16 cellular contexts compared by ENCODE assay signal in genomic region chr16:57112403-57113041, GRCh38. TPM values are rescaled to one million over a fixed set of nuclear protein-coding genes. Genes with fewer than 3 reads are reported as not detected.
DNase-seq lines count a peak whose midpoint lies in the region; ATAC-seq and TF ChIP-seq lines count a peak whose summit lies in the region.
"Had no signal": no experiment of that assay in that cellular context is flagged by ENCODE, and none has a peak within 500 bp of the region (broad histone marks: within the 10 kb centered on the region; RNA-seq: fewer than 3 reads in every experiment).

No MANE protein-coding gene starts in this region.

- H2BK12ac ChIP-seq in mesenchymal stem cell (ENCODE audit: low read length in 2 of 2), result peak overlapping the region in 1 of 2 experiments; percentile 37

- no peak overlapping the region for H3K4me3 ChIP-seq in ascending aorta
- H3K4me3 ChIP-seq in mesenchymal stem cell (ENCODE audit: insufficient read depth in 1 of 2, low read depth in 1 of 2, low read length in 2 of 2), result no peak overlapping the region
- H3K4me3 ChIP-seq in tibial artery, result no peak overlapping the region

- H3K4me2 ChIP-seq in mesenchymal stem cell (ENCODE audit: low read length, poor library complexity, severe bottlenecking), result no peak overlapping the region

- no peak for TF ChIP-seq CTCF in ascending aorta (IDR thresholded peaks at IDR 0.05)
- TF ChIP-seq CTCF in tibial artery (IDR thresholded peaks at IDR 0.05), result no peak

- no peaks in the 10 kb centered on the region for H3K9me3 Mint-ChIP-seq in activated CD4-positive, alpha-beta T cell treated with anti-CD3 and anti-CD28 coated beads for 36 hours (ENCODE audit: low read depth)
- H3K9me3 Mint-ChIP-seq in activated CD4-positive, alpha-beta T cell treated with anti-CD3 and anti-CD28 coated beads, Interleukin-2, amount 10 ng/mL, durations not matched to agents 7 days and 5 days, result no peaks in the 10 kb centered on the region
- no peaks in the 10 kb centered on the region for H3K9me3 Mint-ChIP-seq in activated naive CD4-positive, alpha-beta T cell treated with anti-CD3 and anti-CD28 coated beads for 36 hours
- H3K9me3 Mint-ChIP-seq: immature natural killer cell had no signal

- peak overlapping the region; percentile 42 for H2AFZ ChIP-seq in mesenchymal stem cell (ENCODE audit: low read depth, low read length)

- WGBS in mesenchymal stem cell, result 75% methylated on average over 10 of the region's 10 CpGs

- H2BK5ac ChIP-seq in mesenchymal stem cell (ENCODE audit: low read depth, low read length, poor library complexity, severe bottlenecking), result no peak overlapping the region

- no peak overlapping the region for H3K4me3 Mint-ChIP-seq in activated CD4-positive, alpha-beta T cell treated with anti-CD3 and anti-CD28 coated beads for 36 hours
- H3K4me3 Mint-ChIP-seq in activated CD4-positive, alpha-beta T cell treated with anti-CD3 and anti-CD28 coated beads, Interleukin-2, amount 10 ng/mL, durations not matched to agents 7 days and 5 days, result no peak overlapping the region
- no peak overlapping the region for H3K4me3 Mint-ChIP-seq in activated naive CD4-positive, alpha-beta T cell treated with anti-CD3 and anti-CD28 coated beads for 36 hours
- H3K4me3 Mint-ChIP-seq: immature natural killer cell had no signal

- H3K23ac ChIP-seq in mesenchymal stem cell (ENCODE audit: low read length in 2 of 2), result no peak overlapping the region

- H3K36me3 ChIP-seq in ascending aorta (peaks cover 5 to 8% of the 10 kb centered on the region in 2 donors), mesenchymal stem cell (ENCODE audit: control insufficient read depth in 1 of 2, insufficient read depth in 2 of 2, low read depth in 1 of 2, low read length in 2 of 2) (peaks cover 0 to 33% of the 10 kb centered on the region in 2 experiments), tibial artery (peaks cover 5 to 29% (median 11%) of the 10 kb centered on the region in 3 donors)
- H3K36me3 ChIP-seq: WERI-Rb-1 had no signal

- peak overlapping the region; percentile 21 for H4K8ac ChIP-seq in mesenchymal stem cell (ENCODE audit: low read length)

- CTCF ChIA-PET in activated CD4-positive, alpha-beta T cell treated with anti-CD3 and anti-CD28 coated beads for 36 hours (lab: Charles Lee), result interaction anchor here (1.0 to 1.6 kb wide), 3 partner anchors 11 to 425 kb away, joined by 3 read pairs; partner anchors contain the start of gene CPNE2
- CTCF ChIA-PET in activated CD4-positive, alpha-beta T cell treated with anti-CD3 and anti-CD28 coated beads, Interleukin-2, amount 10 ng/mL, durations not matched to agents 7 days and 5 days (lab: Charles Lee), result interaction anchor here (0.5 to 3.0 kb wide), 4 partner anchors 15 to 239 kb away, joined by 3 to 11 read pairs (median 6); partner anchors contain the start of gene CPNE2
- CTCF ChIA-PET in activated naive CD4-positive, alpha-beta T cell treated with anti-CD3 and anti-CD28 coated beads for 36 hours (lab: Charles Lee), result interaction anchor here (1.0 to 1.6 kb wide), 2 partner anchors 20 to 148 kb away, joined by 3 to 5 read pairs; partner anchors contain the start of gene CPNE2

- no peak overlapping the region for H3K14ac ChIP-seq in mesenchymal stem cell (ENCODE audit: low read length in 2 of 2)

- no peak overlapping the region for H4K91ac ChIP-seq in mesenchymal stem cell (ENCODE audit: low read length)

- H3K27ac ChIP-seq in ascending aorta, result peak overlapping the region; percentile 54 to 63
- H3K27ac ChIP-seq in mesenchymal stem cell (ENCODE audit: low read length, poor library complexity, severe bottlenecking), result no peak overlapping the region
- H3K27ac ChIP-seq in tibial artery, result peak overlapping the region; percentile 54 to 73
- H3K27ac ChIP-seq: WERI-Rb-1 had no signal

- no peaks in the 10 kb centered on the region for H3K36me3 Mint-ChIP-seq in activated CD4-positive, alpha-beta T cell treated with anti-CD3 and anti-CD28 coated beads for 36 hours (ENCODE audit: low read depth)
- H3K36me3 Mint-ChIP-seq in activated CD4-positive, alpha-beta T cell treated with anti-CD3 and anti-CD28 coated beads, Interleukin-2, amount 10 ng/mL, durations not matched to agents 7 days and 5 days (ENCODE audit: low read depth), result no peaks in the 10 kb centered on the region
- H3K36me3 Mint-ChIP-seq in activated naive CD4-positive, alpha-beta T cell treated with anti-CD3 and anti-CD28 coated beads for 36 hours (ENCODE audit: low read depth), result no peaks in the 10 kb centered on the region
- H3K36me3 Mint-ChIP-seq: immature natural killer cell had no signal

- ATAC-seq in activated CD4-positive, alpha-beta T cell treated with anti-CD3 and anti-CD28 coated beads for 36 hours, result peak; percentile 51
- ATAC-seq in GM21619 (IDR thresholded peaks at IDR 0.05; ENCODE audit: unreplicated experiment), result no peak

- no peak overlapping the region for H2BK120ac ChIP-seq in mesenchymal stem cell (ENCODE audit: low read depth, low read length)

- H3K4me1 Mint-ChIP-seq in activated CD4-positive, alpha-beta T cell treated with anti-CD3 and anti-CD28 coated beads for 36 hours, result peaks cover 4% of the 10 kb centered on the region
- peaks cover 3% of the 10 kb centered on the region for H3K4me1 Mint-ChIP-seq in activated CD4-positive, alpha-beta T cell treated with anti-CD3 and anti-CD28 coated beads, Interleukin-2, amount 10 ng/mL, durations not matched to agents 7 days and 5 days
- H3K4me1 Mint-ChIP-seq in activated naive CD4-positive, alpha-beta T cell treated with anti-CD3 and anti-CD28 coated beads for 36 hours (ENCODE audit: low read depth), result peaks cover 1% of the 10 kb centered on the region
- H3K4me1 Mint-ChIP-seq: immature natural killer cell had no signal

- no peak overlapping the region for H2AK5ac ChIP-seq in mesenchymal stem cell (ENCODE audit: low read length, severe bottlenecking)

- H3K4me1 ChIP-seq in ascending aorta (peaks cover 0 to 7% of the 10 kb centered on the region in 2 donors), mesenchymal stem cell (ENCODE audit: control insufficient read depth, insufficient read depth, low read depth, low read length) (peaks cover 22% of the 10 kb centered on the region), tibial artery (peaks cover 0 to 36% (median 26%) of the 10 kb centered on the region in 4 donors)

- peaks cover 13% of the 10 kb centered on the region for H3K79me1 ChIP-seq in mesenchymal stem cell (replicated peaks; ENCODE audit: low read length, poor library complexity, severe bottlenecking)

- H3K4ac ChIP-seq in mesenchymal stem cell (ENCODE audit: low read depth in 1 of 2, low read length in 2 of 2), result peak overlapping the region in 1 of 2 experiments; percentile 26

- H3K27me3 Mint-ChIP-seq in activated CD4-positive, alpha-beta T cell treated with anti-CD3 and anti-CD28 coated beads for 36 hours, result no peaks in the 10 kb centered on the region
- H3K27me3 Mint-ChIP-seq in activated CD4-positive, alpha-beta T cell treated with anti-CD3 and anti-CD28 coated beads, Interleukin-2, amount 10 ng/mL, durations not matched to agents 7 days and 5 days, result peaks cover 2% of the 10 kb centered on the region
- H3K27me3 Mint-ChIP-seq in activated naive CD4-positive, alpha-beta T cell treated with anti-CD3 and anti-CD28 coated beads for 36 hours (ENCODE audit: low read depth), result no peaks in the 10 kb centered on the region

- no peak overlapping the region for H2BK15ac ChIP-seq in mesenchymal stem cell (ENCODE audit: low read depth, poor library complexity, severe bottlenecking)

- no peak for DNase-seq in activated CD4-positive, alpha-beta T cell treated with anti-CD3 and anti-CD28 coated beads for 36 hours
- no peak for DNase-seq in activated CD4-positive, alpha-beta T cell treated with anti-CD3 and anti-CD28 coated beads, Interleukin-2, amount 10 ng/mL, durations not matched to agents 7 days and 5 days
- DNase-seq in ascending aorta (ENCODE audit: low spot score in 2 of 2) (peak in 1 of 2 donors; percentile 67), mesenchymal stem cell (peak; percentile 29), tibial artery (peak in 1 of 2 donors; percentile 68), NCI-H128 (lab: John Stamatoyannopoulos, UW; ENCODE audit: unreplicated experiment) (no peak)
- DNase-seq in activated naive CD4-positive, alpha-beta T cell treated with anti-CD3 and anti-CD28 coated beads for 36 hours, result no peak
- DNase-seq: 8988T; amniotic stem cell; cortex of kidney; immature natural killer cell; NCI-H526 treated with DMSO at 0.1 percent for 48 hours; stimulated activated CD4-positive, alpha-beta T cell treated with anti-CD3 and anti-CD28 coated beads, Interleukin-4, amount 100 ng/mL, for 1 hour; trophoblast cell; WERI-Rb-1 had no signal

- H3K18ac ChIP-seq in mesenchymal stem cell (ENCODE audit: low read depth in 1 of 2, low read length in 2 of 2), result peak overlapping the region; percentile 38 to 72

- POLR2A ChIA-PET in activated CD4-positive, alpha-beta T cell treated with anti-CD3 and anti-CD28 coated beads for 36 hours (lab: Charles Lee), result interaction anchor here (0.6 kb wide), 1 partner anchor 23 kb away, joined by 3 read pairs; no protein-coding TSS in a partner anchor
- POLR2A ChIA-PET in activated CD4-positive, alpha-beta T cell treated with anti-CD3 and anti-CD28 coated beads, Interleukin-2, amount 10 ng/mL, durations not matched to agents 7 days and 5 days (lab: Charles Lee), result interaction anchor here (0.6 kb wide), 1 partner anchor 220 kb away, joined by 4 read pairs; no protein-coding TSS in a partner anchor

- no peak overlapping the region for H3K9ac ChIP-seq in mesenchymal stem cell (ENCODE audit: low read length)

- intact Hi-C loops in activated CD4-positive, alpha-beta T cell treated with anti-CD3 and anti-CD28 coated beads for 36 hours (cut with DNase I, micrococcal nuclease), result no loop called here
- intact Hi-C loops in ascending aorta (cut with DNase I) (no loop called here), tibial artery (cut with DNase I; ENCODE audit: low total_unique reads) (no loop called here)
- intact Hi-C loops in activated naive CD4-positive, alpha-beta T cell treated with anti-CD3 and anti-CD28 coated beads for 36 hours (cut with micrococcal nuclease), result no loop called here

- H3K9me3 ChIP-seq in ascending aorta (no peaks in the 10 kb centered on the region), mesenchymal stem cell (ENCODE audit: control insufficient read depth, low read length) (no peaks in the 10 kb centered on the region), tibial artery (no peaks in the 10 kb centered on the region)

- H3K27me3 ChIP-seq in ascending aorta, result no peaks in the 10 kb centered on the region
- H3K27me3 ChIP-seq in mesenchymal stem cell (ENCODE audit: control insufficient read depth in 1 of 2, insufficient read depth in 1 of 2, low read length in 2 of 2), result no peaks in the 10 kb centered on the region
- H3K27me3 ChIP-seq in tibial artery, result no peaks in the 10 kb centered on the region

- no peak overlapping the region for H3K27ac Mint-ChIP-seq in activated CD4-positive, alpha-beta T cell treated with anti-CD3 and anti-CD28 coated beads for 36 hours
- H3K27ac Mint-ChIP-seq in activated CD4-positive, alpha-beta T cell treated with anti-CD3 and anti-CD28 coated beads, Interleukin-2, amount 10 ng/mL, durations not matched to agents 7 days and 5 days, result no peak overlapping the region
- no peak overlapping the region for H3K27ac Mint-ChIP-seq in activated naive CD4-positive, alpha-beta T cell treated with anti-CD3 and anti-CD28 coated beads for 36 hours
- H3K27ac Mint-ChIP-seq: immature natural killer cell had no signal

RNA-seq across cellular contexts. Expression of gene CPNE2, which starts 20.1 kb away (rescaled TPM):
- total RNA-seq in activated CD4-positive, alpha-beta T cell treated with anti-CD3 and anti-CD28 coated beads for 36 hours, result 1 to 10 TPM; 4.9 to 7.3 TPM
- total RNA-seq in activated CD4-positive, alpha-beta T cell treated with anti-CD3 and anti-CD28 coated beads, Interleukin-2, amount 10 ng/mL, durations not matched to agents 7 days and 5 days, result 1 to 10 TPM; 3.1 to 3.6 TPM
- 36.6 TPM for total RNA-seq in ascending aorta
- polyA plus RNA-seq in mesenchymal stem cell (2013, experiment 1 of 2), result 37.6 TPM
- 39.4 TPM for polyA plus RNA-seq in mesenchymal stem cell (2013, experiment 2 of 2)
- total RNA-seq in activated naive CD4-positive, alpha-beta T cell treated with anti-CD3 and anti-CD28 coated beads for 36 hours, result 1 to 10 TPM; 5.1 TPM
